ENCODE assay signal across 16 cellular contexts in the genomic region with DNA sequence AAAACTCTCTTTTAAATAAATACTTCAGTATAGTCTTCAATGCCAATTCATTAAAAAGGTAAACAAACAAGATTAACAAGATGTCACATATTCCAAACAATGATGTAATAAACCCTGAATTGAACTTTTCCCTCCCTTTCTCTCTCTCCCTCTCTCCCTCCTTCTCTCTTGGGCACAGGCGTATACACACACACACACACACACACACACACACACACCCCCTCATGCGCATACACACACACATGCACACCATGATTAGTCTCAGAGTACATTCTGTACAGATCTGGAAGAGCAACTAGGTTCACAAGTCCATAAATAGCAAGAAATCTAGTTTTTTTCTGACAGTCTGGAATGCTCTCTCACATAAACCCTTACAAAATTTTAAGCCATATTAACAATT.
DNase-seq lines count a peak whose midpoint lies in the region; ATAC-seq and TF ChIP-seq lines count a peak whose summit lies in the region.
"Had no signal": no experiment of that assay in that cellular context is flagged by ENCODE, and none has a peak within 500 bp of the region (broad histone marks: within the 10 kb centered on the region; RNA-seq: fewer than 3 reads in every experiment).

No MANE protein-coding gene starts in this region.

- no peak for TF ChIP-seq CTCF in VCaP (conservative IDR thresholded peaks at IDR 0.05)
- TF ChIP-seq CTCF in transverse colon (IDR thresholded peaks at IDR 0.05): no peak

- intact Hi-C loops in transverse colon (cut with DNase I; ENCODE audit: low total_unique reads): no loop called here

- H3K4me1 ChIP-seq in muscle layer of colon (ENCODE audit: insufficient read depth, low read length): peaks cover 50% of the 10 kb centered on the region
- H3K4me1 ChIP-seq in transverse colon: peaks cover 0 to 65% (median 27%) of the 10 kb centered on the region in 4 donors
- H3K4me1 ChIP-seq: breast epithelium had no signal

- no peaks in the 10 kb centered on the region for H3K36me3 Mint-ChIP-seq in stimulated activated effector memory CD8-positive, alpha-beta T cell treated with anti-CD3 and anti-CD28 coated beads, Interleukin-12 subunit alpha, Interleukin-12 subunit beta, amount 100 ng/mL, for 72 hours

- no peak for TF ChIP-seq EP300 in transverse colon (IDR thresholded peaks at IDR 0.05; ENCODE audit: low read depth)

- ATAC-seq in HG02870 (IDR thresholded peaks at IDR 0.05; ENCODE audit: unreplicated experiment): no peak
- ATAC-seq in stimulated activated effector memory CD8-positive, alpha-beta T cell treated with anti-CD3 and anti-CD28 coated beads, Interleukin-12 subunit alpha, Interleukin-12 subunit beta, amount 100 ng/mL, for 72 hours: no peak

- peaks cover 54% of the 10 kb centered on the region for H3K36me3 ChIP-seq in muscle layer of colon (ENCODE audit: insufficient read depth, low read length)
- H3K36me3 ChIP-seq in transverse colon: peaks cover 0 to 12% (median 3%) of the 10 kb centered on the region in 4 donors
- H3K36me3 ChIP-seq: breast epithelium had no signal

- no peak overlapping the region for H3K4me3 Mint-ChIP-seq in stimulated activated effector memory CD8-positive, alpha-beta T cell treated with anti-CD3 and anti-CD28 coated beads, Interleukin-12 subunit alpha, Interleukin-12 subunit beta, amount 100 ng/mL, for 72 hours
- H3K4me3 Mint-ChIP-seq: stimulated activated naive CD8-positive, alpha-beta T cell treated with anti-CD3 and anti-CD28 coated beads, Interleukin-15, Interleukin-2, amounts not matched to agents 100 ng/mL and 50 ng/mL, for 24 hours had no signal

- H3K27ac ChIP-seq in VCaP (peak overlapping the region; percentile 28; the same call in 1 of the 2 replicates), muscle layer of colon (ENCODE audit: low read depth, low read length) (peak overlapping the region; percentile 65), transverse colon (peak overlapping the region; percentile 55 to 74 (median 63))
- H3K27ac ChIP-seq: breast epithelium, SK-N-MC had no signal

- H3K27ac Mint-ChIP-seq in stimulated activated effector memory CD8-positive, alpha-beta T cell treated with anti-CD3 and anti-CD28 coated beads, Interleukin-12 subunit alpha, Interleukin-12 subunit beta, amount 100 ng/mL, for 72 hours: no peak overlapping the region
- H3K27ac Mint-ChIP-seq: stimulated activated naive CD8-positive, alpha-beta T cell treated with anti-CD3 and anti-CD28 coated beads, Interleukin-15, Interleukin-2, amounts not matched to agents 100 ng/mL and 50 ng/mL, for 24 hours had no signal

- in situ Hi-C loops in transverse colon (cut with MboI; ENCODE audit: low pct_ligation_motif_present in 1 of 4, low pct_unique_long_range_greater_than_20kb in 1 of 4, low sequenced_read_pairs in 3 of 4): no loop called here

- TF ChIP-seq POLR2A in transverse colon (IDR thresholded peaks at IDR 0.05): no peak

- H3K4me3 ChIP-seq in muscle layer of colon (ENCODE audit: low read depth in 1 of 2, low read length in 2 of 2) (no peak overlapping the region), transverse colon (no peak overlapping the region)
- H3K4me3 ChIP-seq: breast epithelium, SK-N-MC had no signal

- WGBS in transverse colon (ENCODE audit: low coverage in 1 of 2), 2 donors: 41% methylated on average over 2 of the region's 2 CpGs; no CpG with 5 or more reads in 1 of the 2 donors

- H3K27me3 ChIP-seq in muscle layer of colon (ENCODE audit: control insufficient read depth in 1 of 2, insufficient read depth in 2 of 2, low read length in 2 of 2): no peaks in the 10 kb centered on the region
- no peaks in the 10 kb centered on the region for H3K27me3 ChIP-seq in transverse colon
- H3K27me3 ChIP-seq: breast epithelium had no signal

- no peaks in the 10 kb centered on the region for H3K4me1 Mint-ChIP-seq in stimulated activated effector memory CD8-positive, alpha-beta T cell treated with anti-CD3 and anti-CD28 coated beads, Interleukin-12 subunit alpha, Interleukin-12 subunit beta, amount 100 ng/mL, for 72 hours

- no peak overlapping the region for H3K9ac ChIP-seq in muscle layer of colon (ENCODE audit: low read length)

- H3K9me3 Mint-ChIP-seq in stimulated activated effector memory CD8-positive, alpha-beta T cell treated with anti-CD3 and anti-CD28 coated beads, Interleukin-12 subunit alpha, Interleukin-12 subunit beta, amount 100 ng/mL, for 72 hours: no peaks in the 10 kb centered on the region
- H3K9me3 Mint-ChIP-seq: stimulated activated naive CD8-positive, alpha-beta T cell treated with anti-CD3 and anti-CD28 coated beads, Interleukin-15, Interleukin-2, amounts not matched to agents 100 ng/mL and 50 ng/mL, for 24 hours had no signal

- peak; percentile 51 for DNase-seq in fibroblast of peridontal ligament (ENCODE audit: extremely low read depth)
- DNase-seq in transverse colon: no peak
- DNase-seq in stimulated activated CD4-positive, alpha-beta T cell treated with anti-CD3 and anti-CD28 coated beads, Interleukin-15, amount 100 ng/mL, for 24 hours: no peak
- DNase-seq in NCI-H146 (lab: John Stamatoyannopoulos, UW): no peak
- DNase-seq in stimulated activated effector memory CD8-positive, alpha-beta T cell treated with anti-CD3 and anti-CD28 coated beads, Interleukin-12 subunit alpha, Interleukin-12 subunit beta, amount 100 ng/mL, for 72 hours (ENCODE audit: low spot score in 2 of 2): no peak
- DNase-seq: activated CD4-positive, alpha-beta T cell treated with anti-CD3 and anti-CD28 coated beads, Interleukin-2, amount 50 U/mL, for 1 hour; activated naive CD4-positive, alpha-beta T cell treated with anti-CD3 and anti-CD28 coated beads, Interleukin-2, amount 50 U/mL, for 16 hours; activated T-cell treated with anti-CD3 and anti-CD28 coated beads for 4 hours; COR-L47; NCI-H1694 had no signal

- H3K9me3 ChIP-seq in muscle layer of colon (ENCODE audit: low read length) (no peaks in the 10 kb centered on the region), transverse colon (no peaks in the 10 kb centered on the region)
- H3K9me3 ChIP-seq: breast epithelium had no signal
